Comparison of ENCODE assay signal across 9 cellular contexts in the genomic region with DNA sequence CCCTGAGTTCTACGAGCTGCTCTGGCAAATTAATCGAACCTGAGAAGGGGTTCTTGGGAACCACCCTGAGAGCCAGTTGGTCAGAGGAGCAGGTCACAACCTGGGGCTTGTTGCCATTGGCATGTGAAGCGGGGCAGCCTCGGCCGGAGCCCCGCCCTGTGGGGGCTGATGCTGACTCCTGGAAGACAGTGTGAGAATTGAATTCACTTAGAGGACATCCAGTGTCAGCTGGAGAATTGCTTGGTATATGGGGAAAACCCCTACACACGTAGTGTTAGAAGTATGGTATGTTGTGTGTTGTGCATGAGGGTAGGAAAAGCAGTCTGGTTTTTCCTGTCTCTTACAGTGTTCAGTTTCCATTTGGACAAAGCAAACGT. TPM values are rescaled to one million over a fixed set of nuclear protein-coding genes. Genes with fewer than 3 reads are reported as not detected.
DNase-seq lines count a peak whose midpoint lies in the region; ATAC-seq, FAIRE-seq and TF ChIP-seq lines count a peak whose summit lies in the region.
"Had no signal": no experiment of that assay in that cellular context is flagged by ENCODE, and none has a peak within 500 bp of the region (broad histone marks: within the 10 kb centered on the region; RNA-seq: fewer than 3 reads in every experiment).

No MANE protein-coding gene starts in this region.

- no peaks in the 10 kb centered on the region for H3K9me3 ChIP-seq in muscle layer of duodenum (ENCODE audit: control insufficient read depth in 1 of 2, low read length in 2 of 2)
- H3K9me3 ChIP-seq in kidney (ENCODE audit: control insufficient read depth in 1 of 2, low read length in 2 of 2), result no peaks in the 10 kb centered on the region

- intact Hi-C loops in kidney (cut with DNase I), result no loop called here

- TF ChIP-seq CTCF in bronchial epithelial cell (IDR thresholded peaks at IDR 0.05; ENCODE audit: insufficient read depth, low read length, severe bottlenecking), result no peak
- no peak for TF ChIP-seq CTCF in kidney (IDR thresholded peaks at IDR 0.05; ENCODE audit: borderline replicate concordance, extremely low read depth, insufficient read depth)

- DNase-seq in bronchial epithelial cell (ENCODE audit: low read depth) (peak; percentile 50), kidney (no peak), NCI-H146 (lab: John Stamatoyannopoulos, UW) (no peak)

- H3K27me3 ChIP-seq in bronchial epithelial cell (ENCODE audit: control insufficient read depth, insufficient read depth, low read length) (no peaks in the 10 kb centered on the region), muscle layer of duodenum (ENCODE audit: low read depth, low read length) (no peaks in the 10 kb centered on the region)

- H3K36me3 ChIP-seq in bronchial epithelial cell (ENCODE audit: control insufficient read depth, insufficient read depth, low read length) (no peaks in the 10 kb centered on the region), muscle layer of duodenum (ENCODE audit: control insufficient read depth in 1 of 2, insufficient read depth in 2 of 2, low read length in 2 of 2) (peaks cover 6 to 20% of the 10 kb centered on the region in 2 donors), kidney (ENCODE audit: control insufficient read depth in 1 of 2, insufficient read depth in 2 of 2, low read length in 2 of 2) (peaks cover 0 to 2% of the 10 kb centered on the region in 2 donors)

- no peak overlapping the region for H3K4me3 ChIP-seq in bronchial epithelial cell (ENCODE audit: low read depth, low read length)
- H3K4me3 ChIP-seq in muscle layer of duodenum (ENCODE audit: low read depth in 1 of 2, low read length in 2 of 2), result peak overlapping the region; percentile 27 to 53
- no peak overlapping the region for H3K4me3 ChIP-seq in kidney (ENCODE audit: low read length in 2 of 2)

- no peak overlapping the region for H3K9ac ChIP-seq in kidney (ENCODE audit: low read length in 2 of 2)

- H3K4me1 ChIP-seq in muscle layer of duodenum (ENCODE audit: control insufficient read depth in 1 of 2, insufficient read depth in 2 of 2, low read length in 2 of 2) (peaks cover 28 to 36% of the 10 kb centered on the region in 2 donors), kidney (ENCODE audit: control insufficient read depth in 1 of 2, insufficient read depth in 1 of 2, low read depth in 1 of 2, low read length in 2 of 2) (peaks cover 15 to 17% of the 10 kb centered on the region in 2 donors)

- peak; percentile 29 for ATAC-seq in GM19395 (IDR thresholded peaks at IDR 0.05; ENCODE audit: unreplicated experiment)
- ATAC-seq in HG03064 (IDR thresholded peaks at IDR 0.05; ENCODE audit: low read depth, unreplicated experiment), result peak; percentile 20
- no peak for ATAC-seq in GM18870 (IDR thresholded peaks at IDR 0.05; ENCODE audit: unreplicated experiment)
- ATAC-seq in HG03095 (IDR thresholded peaks at IDR 0.05; ENCODE audit: unreplicated experiment), result no peak
- ATAC-seq: Panc1 had no signal

- H3K27ac ChIP-seq in muscle layer of duodenum (ENCODE audit: low read length), result peak overlapping the region; percentile 77
- H3K27ac ChIP-seq in kidney (ENCODE audit: low read depth in 2 of 2, low read length in 2 of 2), result peak overlapping the region in 1 of 2 donors; percentile 61

- FAIRE-seq in bronchial epithelial cell (lab: Jason Lieb, UNC) (no peak), kidney (lab: Jason Lieb, UNC) (no peak)

RNA-seq across cellular contexts. Expression of gene SLC37A1, which starts 11.6 kb away (rescaled TPM):
- total RNA-seq in bronchial epithelial cell (7.1 and 15.1 TPM in 2 replicates), kidney (21.8 TPM)
- polyA plus RNA-seq in kidney (ENCODE audit: insufficient read depth, low read depth, low replicate concordance), result 3.4 TPM

RNA-seq across cellular contexts. Expression of gene RSPH1, which starts 29.2 kb away (rescaled TPM):
- total RNA-seq in bronchial epithelial cell, result under 0.01 and 0.38 TPM in 2 replicates
- total RNA-seq in kidney, result 12.0 TPM
- polyA plus RNA-seq in kidney (ENCODE audit: insufficient read depth, low read depth, low replicate concordance), result 13.0 TPM

Comparison
In these comparisons a context has a peak if more than half of its experiments do, and no peak if none do; other contexts are left out.
1. ATAC-seq: peak in GM19395 (single experiment) and HG03064 (single experiment); none in GM18870 (single experiment) and HG03095 (single experiment).
2. H3K4me3 ChIP-seq: peak in muscle layer of duodenum (2 of 2); none in bronchial epithelial cell (single experiment) and kidney (0 of 2).